Comparison of ENCODE assay signal across 1 cellular context in the genomic region with DNA sequence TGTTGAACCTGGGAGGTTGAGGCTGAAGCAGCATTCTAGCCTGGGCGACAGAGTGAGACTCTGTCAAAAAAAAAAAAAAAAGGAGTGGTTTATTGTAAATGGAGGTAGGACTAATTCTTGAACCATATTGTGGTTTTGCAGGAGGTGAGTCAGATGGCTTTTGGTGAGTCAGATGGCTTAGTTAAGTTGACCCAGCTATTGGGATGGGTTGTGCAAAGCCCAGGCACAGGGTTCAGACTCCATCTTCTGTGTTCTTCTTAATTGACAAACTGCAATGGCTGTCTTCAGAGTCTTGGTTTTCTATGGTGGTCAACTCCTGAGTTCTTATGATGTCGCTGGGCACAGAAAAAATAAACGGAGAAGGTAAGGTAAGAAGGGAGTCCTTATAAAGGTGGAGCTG.
TF ChIP-seq lines count a peak whose summit lies in the region.

No MANE protein-coding gene starts in this region.

TF ChIP-seq in HepG2, 621 proteins besides CTCF, POLR2A, EP300 and RAD21 (continued from another document):
- TF ChIP-seq, protein P1, sequence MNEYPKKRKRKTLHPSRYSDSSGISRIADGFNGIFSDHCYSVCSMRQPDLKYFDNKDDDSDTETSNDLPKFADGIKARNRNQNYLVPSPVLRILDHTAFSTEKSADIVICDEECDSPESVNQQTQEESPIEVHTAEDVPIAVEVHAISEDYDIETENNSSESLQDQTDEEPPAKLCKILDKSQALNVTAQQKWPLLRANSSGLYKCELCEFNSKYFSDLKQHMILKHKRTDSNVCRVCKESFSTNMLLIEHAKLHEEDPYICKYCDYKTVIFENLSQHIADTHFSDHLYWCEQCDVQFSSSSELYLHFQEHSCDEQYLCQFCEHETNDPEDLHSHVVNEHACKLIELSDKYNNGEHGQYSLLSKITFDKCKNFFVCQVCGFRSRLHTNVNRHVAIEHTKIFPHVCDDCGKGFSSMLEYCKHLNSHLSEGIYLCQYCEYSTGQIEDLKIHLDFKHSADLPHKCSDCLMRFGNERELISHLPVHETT (CRISPR knock-in tag; conservative IDR thresholded peaks at IDR 0.05): no peak
- TF ChIP-seq KLF15 (CRISPR knock-in tag; IDR thresholded peaks at IDR 0.05; ENCODE audit: borderline replicate concordance) (no peak), PCBP1 (IDR thresholded peaks at IDR 0.05; ENCODE audit: borderline replicate concordance, low read depth, low read length) (no peak), PHF20 (CRISPR knock-in tag; IDR thresholded peaks at IDR 0.05) (no peak), NR2F1 (CRISPR knock-in tag; IDR thresholded peaks at IDR 0.05) (no peak), TCF7 (IDR thresholded peaks at IDR 0.05; ENCODE audit: low read depth) (no peak), GLI4 (CRISPR knock-in tag; IDR thresholded peaks at IDR 0.05; ENCODE audit: borderline replicate concordance) (no peak)
- TF ChIP-seq, protein P2, sequence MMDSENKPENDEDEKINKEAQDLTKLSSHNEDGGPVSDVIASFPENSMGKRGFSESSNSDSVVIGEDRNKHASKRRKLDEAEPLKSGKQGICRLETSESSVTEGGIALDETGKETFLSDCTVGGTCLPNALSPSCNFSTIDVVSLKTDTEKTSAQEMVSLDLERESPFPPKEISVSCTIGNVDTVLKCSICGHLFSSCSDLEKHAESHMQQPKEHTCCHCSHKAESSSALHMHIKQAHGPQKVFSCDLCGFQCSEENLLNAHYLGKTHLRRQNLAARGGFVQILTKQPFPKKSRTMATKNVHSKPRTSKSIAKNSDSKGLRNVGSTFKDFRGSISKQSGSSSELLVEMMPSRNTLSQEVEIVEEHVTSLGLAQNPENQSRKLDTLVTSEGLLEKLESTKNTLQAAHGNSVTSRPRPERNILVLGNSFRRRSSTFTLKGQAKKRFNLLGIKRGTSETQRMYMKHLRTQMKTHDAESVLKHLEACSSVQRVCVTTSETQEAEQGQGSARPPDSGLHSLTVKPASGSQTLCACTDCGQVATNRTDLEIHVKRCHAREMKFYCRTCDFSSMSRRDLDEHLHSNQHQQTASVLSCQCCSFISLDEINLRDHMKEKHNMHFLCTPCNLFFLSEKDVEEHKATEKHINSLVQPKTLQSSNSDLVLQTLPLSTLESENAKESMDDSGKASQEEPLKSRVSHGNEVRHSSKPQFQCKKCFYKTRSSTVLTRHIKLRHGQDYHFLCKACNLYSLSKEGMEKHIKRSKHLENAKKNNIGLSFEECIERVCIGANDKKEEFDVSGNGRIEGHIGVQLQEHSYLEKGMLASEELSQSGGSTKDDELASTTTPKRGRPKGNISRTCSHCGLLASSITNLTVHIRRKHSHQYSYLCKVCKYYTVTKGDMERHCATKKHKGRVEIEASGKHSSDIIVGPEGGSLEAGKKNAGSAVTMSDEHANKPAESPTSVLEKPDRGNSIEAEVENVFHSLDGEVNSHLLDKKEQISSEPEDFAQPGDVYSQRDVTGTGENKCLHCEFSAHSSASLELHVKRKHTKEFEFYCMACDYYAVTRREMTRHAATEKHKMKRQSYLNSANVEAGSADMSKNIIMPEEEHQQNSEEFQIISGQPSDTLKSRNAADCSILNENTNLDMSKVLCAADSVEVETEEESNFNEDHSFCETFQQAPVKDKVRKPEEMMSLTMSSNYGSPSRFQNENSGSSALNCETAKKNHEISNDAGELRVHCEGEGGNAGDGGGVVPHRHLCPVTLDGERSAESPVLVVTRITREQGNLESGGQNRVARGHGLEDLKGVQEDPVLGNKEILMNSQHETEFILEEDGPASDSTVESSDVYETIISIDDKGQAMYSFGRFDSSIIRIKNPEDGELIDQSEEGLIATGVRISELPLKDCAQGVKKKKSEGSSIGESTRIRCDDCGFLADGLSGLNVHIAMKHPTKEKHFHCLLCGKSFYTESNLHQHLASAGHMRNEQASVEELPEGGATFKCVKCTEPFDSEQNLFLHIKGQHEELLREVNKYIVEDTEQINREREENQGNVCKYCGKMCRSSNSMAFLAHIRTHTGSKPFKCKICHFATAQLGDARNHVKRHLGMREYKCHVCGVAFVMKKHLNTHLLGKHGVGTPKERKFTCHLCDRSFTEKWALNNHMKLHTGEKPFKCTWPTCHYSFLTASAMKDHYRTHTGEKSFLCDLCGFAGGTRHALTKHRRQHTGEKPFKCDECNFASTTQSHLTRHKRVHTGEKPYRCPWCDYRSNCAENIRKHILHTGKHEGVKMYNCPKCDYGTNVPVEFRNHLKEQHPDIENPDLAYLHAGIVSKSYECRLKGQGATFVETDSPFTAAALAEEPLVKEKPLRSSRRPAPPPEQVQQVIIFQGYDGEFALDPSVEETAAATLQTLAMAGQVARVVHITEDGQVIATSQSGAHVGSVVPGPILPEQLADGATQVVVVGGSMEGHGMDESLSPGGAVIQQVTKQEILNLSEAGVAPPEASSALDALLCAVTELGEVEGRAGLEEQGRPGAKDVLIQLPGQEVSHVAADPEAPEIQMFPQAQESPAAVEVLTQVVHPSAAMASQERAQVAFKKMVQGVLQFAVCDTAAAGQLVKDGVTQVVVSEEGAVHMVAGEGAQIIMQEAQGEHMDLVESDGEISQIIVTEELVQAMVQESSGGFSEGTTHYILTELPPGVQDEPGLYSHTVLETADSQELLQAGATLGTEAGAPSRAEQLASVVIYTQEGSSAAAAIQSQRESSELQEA (CRISPR knock-in tag; IDR thresholded peaks at IDR 0.05; ENCODE audit: not compliant biosample characterization): no peak
